Comparison of ENCODE assay signal across 17 cellular contexts in genomic region chr14:54942913-54943312, GRCh38. TPM values are rescaled to one million over a fixed set of nuclear protein-coding genes. Genes with fewer than 3 reads are reported as not detected.
DNase-seq lines count a peak whose midpoint lies in the region; ATAC-seq, FAIRE-seq and TF ChIP-seq lines count a peak whose summit lies in the region.
"Had no signal": no experiment of that assay in that cellular context is flagged by ENCODE, and none has a peak within 500 bp of the region (broad histone marks: within the 10 kb centered on the region; RNA-seq: fewer than 3 reads in every experiment).

No MANE protein-coding gene starts in this region.

- H3K4me3 Mint-ChIP-seq in GM23338, result no peak overlapping the region
- H3K4me3 Mint-ChIP-seq in naive thymus-derived CD4-positive, alpha-beta T cell, result no peak overlapping the region

- H3K79me2 ChIP-seq in GM23338 (replicated peaks; ENCODE audit: insufficient read depth), result no peaks in the 10 kb centered on the region
- H3K79me2 ChIP-seq in GM12878 (ENCODE audit: control insufficient read depth, insufficient read depth, low read length), result no peaks in the 10 kb centered on the region

- H2AFZ ChIP-seq in GM23338 (no peak overlapping the region), GM12878 (ENCODE audit: control insufficient read depth, low read depth, low read length) (no peak overlapping the region)

- TF ChIP-seq POLR2A in GM12878 (IDR thresholded peaks at IDR 0.05; ENCODE audit: low read depth, low read length), result no peak

- no peaks in the 10 kb centered on the region for H3F3A ChIP-seq in GM23338 (replicated peaks; ENCODE audit: low read depth)

- H4K20me1 ChIP-seq in GM23338 (replicated peaks; ENCODE audit: insufficient read depth) (no peaks in the 10 kb centered on the region), GM12878 (ENCODE audit: control insufficient read depth, insufficient read depth) (no peaks in the 10 kb centered on the region)
- H4K20me1 ChIP-seq: BLaER1 had no signal

- no peaks in the 10 kb centered on the region; the same call in 2 of the 3 replicates for H3K9me3 ChIP-seq in GM12878 (replicated peaks; ENCODE audit: control insufficient read depth, insufficient read depth, low read length)
- no peaks in the 10 kb centered on the region for H3K9me3 ChIP-seq in naive thymus-derived CD4-positive, alpha-beta T cell (ENCODE audit: control insufficient read depth in 2 of 3, low read length in 3 of 3)
- H3K9me3 ChIP-seq: SJSA1 had no signal

- no peak overlapping the region for H3K9ac ChIP-seq in GM12878 (ENCODE audit: control insufficient read depth, insufficient read depth, low read length)
- H3K9ac ChIP-seq: BLaER1 had no signal

- peaks cover 50% of the 10 kb centered on the region for H3K36me3 Mint-ChIP-seq in GM23338 (ENCODE audit: low read depth)
- H3K36me3 Mint-ChIP-seq in naive thymus-derived CD4-positive, alpha-beta T cell, result peaks cover 0 to 22% (median 9%) of the 10 kb centered on the region in 5 donors

- WGBS in GM12878 (ENCODE audit: insufficient coverage, insufficient replicate concordance, low lambda C conversion rate, missing lambda C conversion rate), result 50% methylated on average over 4 of the region's 4 CpGs

- no peak for TF ChIP-seq RAD21 in GM12878 (IDR thresholded peaks at IDR 0.05; ENCODE audit: insufficient read depth, low read depth, low read length)

- peak overlapping the region; percentile 21; the same call in 1 of the 2 replicates for H3K27ac Mint-ChIP-seq in GM23338
- no peak overlapping the region for H3K27ac Mint-ChIP-seq in naive thymus-derived CD4-positive, alpha-beta T cell

- in situ Hi-C loops in GM12878 (cut with MboI), result no loop called here

- no TSS peak for BruUV-seq in GM12878 (replicated peaks; lab: Mats Ljungman, UMichigan)

- H3K9me3 Mint-ChIP-seq in GM23338, result peaks cover 11% of the 10 kb centered on the region
- peaks cover 0 to 1% (median 0%) of the 10 kb centered on the region in 11 donors for H3K9me3 Mint-ChIP-seq in naive thymus-derived CD4-positive, alpha-beta T cell

- H3K4me3 ChIP-seq in GM23338 (no peak overlapping the region), GM12878 (no peak overlapping the region)
- H3K4me3 ChIP-seq in naive thymus-derived CD4-positive, alpha-beta T cell (ENCODE audit: low read length), result no peak overlapping the region
- H3K4me3 ChIP-seq: BLaER1, SJSA1 had no signal

- SMC1A ChIA-PET in GM12878 (lab: Charles Lee; ENCODE audit: uncharacterized antibody, unreplicated experiment), result no interaction called here

- ATAC-seq in GM23338, result peak; percentile 42; the same call in 2 of the 3 replicates
- peak; percentile 30; the same call in 1 of the 3 replicates for ATAC-seq in GM12878
- ATAC-seq in naive thymus-derived CD4-positive, alpha-beta T cell, result peak; percentile 42

- CTCF ChIA-PET in GM12878 (lab: Yijun Ruan, JAX), result no interaction called here
- CTCF ChIA-PET in naive thymus-derived CD4-positive, alpha-beta T cell (lab: Charles Lee), result no interaction called here
- CTCF ChIA-PET in RWPE1 (lab: Yijun Ruan, JAX), result no interaction called here

- peaks cover 17% of the 10 kb centered on the region; the same call in 2 of the 3 replicates for H3K4me1 Mint-ChIP-seq in GM23338
- peaks cover 0 to 8% (median 6%) of the 10 kb centered on the region in 7 donors for H3K4me1 Mint-ChIP-seq in naive thymus-derived CD4-positive, alpha-beta T cell

- H3K27me3 Mint-ChIP-seq in GM23338 (ENCODE audit: insufficient read depth, low read depth, poor library complexity), result peaks cover 7% of the 10 kb centered on the region
- H3K27me3 Mint-ChIP-seq in naive thymus-derived CD4-positive, alpha-beta T cell, result no peaks in the 10 kb centered on the region

- H3K27me3 ChIP-seq in GM23338 (ENCODE audit: insufficient read depth) (no peaks in the 10 kb centered on the region), GM12878 (replicated peaks in 1 of 2; ENCODE audit: control insufficient read depth in 2 of 2, insufficient read depth in 2 of 2, low read length in 1 of 2) (no peaks in the 10 kb centered on the region)
- H3K27me3 ChIP-seq in naive thymus-derived CD4-positive, alpha-beta T cell (ENCODE audit: control insufficient read depth in 2 of 2, insufficient read depth in 2 of 2, low read length in 2 of 2), result no peaks in the 10 kb centered on the region
- H3K27me3 ChIP-seq: BLaER1, SJSA1 had no signal

- no peak for TF ChIP-seq EP300 in GM12878 (IDR thresholded peaks at IDR 0.05; ENCODE audit: borderline replicate concordance in 1 of 2, control insufficient read depth in 1 of 2, low read depth in 2 of 2, low read length in 2 of 2)

- H3K9me2 ChIP-seq in GM23338 (ENCODE audit: insufficient read depth), result no peaks in the 10 kb centered on the region

- H3K27ac ChIP-seq in GM23338 (ENCODE audit: low read depth) (no peak overlapping the region), GM12878 (ENCODE audit: control insufficient read depth, insufficient read depth) (no peak overlapping the region), RWPE1 (no peak overlapping the region)
- H3K27ac ChIP-seq in naive thymus-derived CD4-positive, alpha-beta T cell (ENCODE audit: low read depth, low read length), result no peak overlapping the region
- H3K27ac ChIP-seq: BLaER1, SJSA1 had no signal

- TF ChIP-seq CTCF in GM23338 (conservative IDR thresholded peaks at IDR 0.05; ENCODE audit: low read depth in 2 of 2) (no peak), GM12878 (IDR thresholded peaks at IDR 0.05 in 2 of 3, conservative IDR thresholded peaks at IDR 0.05 in 1 of 3; ENCODE audit: control insufficient read depth in 2 of 3, extremely low read depth in 1 of 3, insufficient read depth in 1 of 3, low read depth in 3 of 3, low read length in 3 of 3) (no peak), RWPE1 (conservative IDR thresholded peaks at IDR 0.05; ENCODE audit: low read depth) (no peak)

- H3K4me2 ChIP-seq in GM23338 (no peak overlapping the region), GM12878 (ENCODE audit: control insufficient read depth, insufficient read depth) (no peak overlapping the region)
- H3K4me2 ChIP-seq: BLaER1 had no signal

- H3K4me1 ChIP-seq in GM23338 (ENCODE audit: insufficient read depth) (no peaks in the 10 kb centered on the region), GM12878 (ENCODE audit: control insufficient read depth, insufficient read depth, low read length) (no peaks in the 10 kb centered on the region)
- peaks cover 0 to 9% of the 10 kb centered on the region in 2 donors for H3K4me1 ChIP-seq in naive thymus-derived CD4-positive, alpha-beta T cell (ENCODE audit: control insufficient read depth in 2 of 2, insufficient read depth in 2 of 2, low read length in 2 of 2)
- H3K4me1 ChIP-seq: SJSA1 had no signal

- DNase-seq in GM23338 (ENCODE audit: low spot score) (peak; percentile 41), NOMO-1 treated with DMSO at 0.1 percent for 48 hours (lab: John Stamatoyannopoulos, UW; ENCODE audit: unreplicated experiment) (peak; percentile 77), GM12878 (ENCODE audit: low read depth, low spot score) (no peak), RWPE1 (ENCODE audit: low spot score) (no peak), AG08396 (ENCODE audit: low spot score) (no peak)
- no peak for DNase-seq in naive thymus-derived CD4-positive, alpha-beta T cell
- DNase-seq in activated CD4-positive, alpha-beta T cell treated with anti-CD3 and anti-CD28 coated beads, Interleukin-2, amount 50 U/mL, for 4 hours, result no peak
- DNase-seq: DMS 273 treated with DMSO at 0.1 percent for 48 hours; HCEC 1CT; IMR-90; NCI-H1092; NCI-H345; NCI-H69; NK-92 treated with Interleukin-12 subunit alpha and Interleukin-12 subunit beta, amount 100 ng/mL, for 24 hours; T-helper 1 cell had no signal

- intact Hi-C loops in GM12878 (cut with micrococcal nuclease; ENCODE audit: unreplicated experiment), result no loop called here
- intact Hi-C loops in naive thymus-derived CD4-positive, alpha-beta T cell (cut with micrococcal nuclease), result no loop called here

- peaks cover 21% of the 10 kb centered on the region for H3K36me3 ChIP-seq in GM23338 (ENCODE audit: insufficient read depth)
- H3K36me3 ChIP-seq in GM12878 (ENCODE audit: control insufficient read depth in 2 of 2, insufficient read depth in 2 of 2, low read length in 1 of 2), result peaks cover 3 to 8% of the 10 kb centered on the region in 2 experiments
- H3K36me3 ChIP-seq in naive thymus-derived CD4-positive, alpha-beta T cell (ENCODE audit: control insufficient read depth in 2 of 3, insufficient read depth in 3 of 3, low read length in 3 of 3), result no peaks in the 10 kb centered on the region

- RAD21 ChIA-PET in GM12878 (lab: Charles Lee; ENCODE audit: unreplicated experiment), result no interaction called here

- POLR2A ChIA-PET in GM12878 (lab: Charles Lee), result no interaction called here
- POLR2A ChIA-PET in naive thymus-derived CD4-positive, alpha-beta T cell (lab: Charles Lee), result no interaction called here
- POLR2A ChIA-PET in RWPE1 (lab: Yijun Ruan, JAX; ENCODE audit: low non-redundant PET), result no interaction called here

- FAIRE-seq in GM12878 (lab: Jason Lieb, UNC), result no peak

TF ChIP-seq in GM23338, 12 proteins besides CTCF, POLR2A, EP300 and RAD21 (continues in another document):
- TF ChIP-seq EZH2 (IDR thresholded peaks at IDR 0.05; ENCODE audit: low read depth, unreplicated experiment) (no peak), ZNF331 (CRISPR knock-in tag; IDR thresholded peaks at IDR 0.05; ENCODE audit: low read depth) (no peak)

TF ChIP-seq in GM12878, 131 proteins besides CTCF, POLR2A, EP300 and RAD21 (continues in another document):
- TF ChIP-seq MTA2 (IDR thresholded peaks at IDR 0.05; ENCODE audit: low read depth) (0 out of 2 replicates have a peak, but pooled peaks have one; percentile 24), KLF5 (IDR thresholded peaks at IDR 0.05; ENCODE audit: partially characterized antibody) (no peak)

RNA-seq across cellular contexts. Expression of gene GCH1, which starts 40.3 kb away (rescaled TPM):
- total RNA-seq in GM23338 (2014; rRNA removed; shearing (Covaris generic)), result 15.0 and 22.2 TPM in 2 replicates
- polyA plus RNA-seq in GM23338 (2016; fragmentation: Nextera tagmentation; extraction: Ambion mirVana), result 8.7 and 9.3 TPM in 2 replicates
- total RNA-seq in GM12878 (2013; cell fraction: nucleolus; rRNA removed), result 17.6 and 18.2 TPM in 2 replicates
- total RNA-seq in GM12878 (2014; rRNA removed), result 35.9 and 39.5 TPM in 2 replicates
- 27.0 and 27.9 TPM in 2 replicates for total RNA-seq in GM12878 (2014; rRNA removed; fragmentation: Illumina TruSeq; extraction: Trizol)
- 36.8 and 39.1 TPM in 2 replicates for total RNA-seq in GM12878 (2021)
- polyA plus RNA-seq in GM12878 (2011; ENCODE audit: low read depth), result 8.5 TPM
- 31.9 and 40.1 TPM in 2 replicates for polyA plus RNA-seq in GM12878 (2011; rRNA removed)
- 14.5 and 15.6 TPM in 2 replicates for polyA plus RNA-seq in GM12878 (2011; cell fraction: cytosol; rRNA removed)
- 11.6 and 12.6 TPM in 2 replicates for polyA plus RNA-seq in GM12878 (2011; cell fraction: nucleus; rRNA removed)
- polyA plus RNA-seq in GM12878 (2012), result 13.4 and 17.9 TPM in 2 replicates
- 32.9 and 44.4 TPM in 2 replicates for polyA plus RNA-seq in GM12878 (2014; fragmentation: Illumina TruSeq; extraction: Trizol)
- 10 to 100 TPM; 25.1 to 26.0 TPM for polyA plus RNA-seq in GM12878 (2014; fragmentation: Nextera tagmentation; extraction: Ambion mirVana)
- 32.4 and 34.6 TPM in 2 replicates for polyA plus RNA-seq in GM12878 (2014; rRNA removed)
- polyA plus RNA-seq in GM12878 (2016; fragmentation: Nextera tagmentation; extraction: Ambion mirVana), result 10 to 100 TPM; 36.9 to 37.0 TPM
- polyA minus RNA-seq in GM12878 (2011; rRNA and poly(A)+ RNA removed), result 9.8 and 22.2 TPM in 2 replicates
- polyA minus RNA-seq in GM12878 (2011; cell fraction: cytosol; rRNA and poly(A)+ RNA removed), result 5.5 and 6.4 TPM in 2 replicates
- 4.5 and 10.2 TPM in 2 replicates for polyA minus RNA-seq in GM12878 (2011; cell fraction: nucleus; rRNA and poly(A)+ RNA removed)
- 10 to 100 TPM; 21.4 to 64.1 (median 23.2) TPM for total RNA-seq in naive thymus-derived CD4-positive, alpha-beta T cell
- polyA plus RNA-seq in naive thymus-derived CD4-positive, alpha-beta T cell, result 10 to 100 TPM; 23.1 to 25.7 TPM

Comparison
In these comparisons a context has a peak if more than half of its experiments do, and no peak if none do; other contexts are left out.
1. DNase-seq: peak in GM23338 (single experiment) and NOMO-1 treated with DMSO at 0.1 percent for 48 hours (single experiment); none in GM12878 (single experiment), naive thymus-derived CD4-positive, alpha-beta T cell (0 of 9), RWPE1 (single experiment), activated CD4-positive, alpha-beta T cell treated with anti-CD3 and anti-CD28 coated beads, Interleukin-2, amount 50 U/mL, for 4 hours (0 of 2) and AG08396 (single experiment).
2. Peak in every context shown above with its lines, with median percentiles within 50 percentile points of each other: ATAC-seq.